Comparison of ENCODE assay signal across 11 cellular contexts in the genomic region with DNA sequence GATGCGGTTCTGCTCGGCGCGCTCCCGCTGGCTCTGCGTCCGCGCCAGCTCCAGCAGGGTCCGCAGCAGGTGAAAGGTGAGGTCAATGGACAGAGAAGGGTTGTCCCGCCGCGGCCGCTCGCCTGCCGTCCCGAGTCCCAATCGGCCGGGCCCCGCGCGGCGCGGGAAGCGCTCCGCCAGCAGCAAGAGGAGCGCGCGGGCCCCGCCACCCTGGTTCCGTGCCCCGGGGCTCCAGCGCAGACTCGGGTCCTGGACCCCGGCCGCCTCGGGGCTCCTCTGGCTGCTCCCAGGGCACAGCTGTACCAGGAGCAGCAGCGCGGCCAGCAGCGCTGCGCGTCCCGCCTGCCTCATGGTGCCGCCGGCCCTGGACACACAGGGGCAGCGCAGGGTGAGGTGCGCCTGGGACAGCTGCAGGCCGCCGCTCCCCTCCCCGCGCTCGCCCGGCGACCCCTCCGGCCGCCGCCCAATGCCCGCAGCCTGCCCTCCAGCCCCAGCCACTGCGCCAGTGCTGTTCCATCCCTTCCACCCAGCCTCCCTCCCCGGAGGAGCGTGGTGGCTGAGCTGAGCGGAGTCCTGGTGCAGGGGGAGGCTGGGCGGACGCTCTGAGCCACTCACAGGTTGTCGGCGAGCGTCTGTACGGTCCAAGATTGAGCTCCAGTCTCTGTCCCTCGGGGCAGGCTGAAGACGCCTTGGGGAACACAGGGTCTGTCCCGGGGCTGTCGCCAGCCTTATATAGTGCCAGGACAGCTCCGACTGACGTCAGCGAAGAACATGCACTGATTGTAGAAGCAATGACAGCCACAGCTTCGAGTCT. TPM values are rescaled to one million over a fixed set of nuclear protein-coding genes. Genes with fewer than 3 reads are reported as not detected.
DNase-seq lines count a peak whose midpoint lies in the region; ATAC-seq, FAIRE-seq and TF ChIP-seq lines count a peak whose summit lies in the region.
"Had no signal": no experiment of that assay in that cellular context is flagged by ENCODE, and none has a peak within 500 bp of the region (broad histone marks: within the 10 kb centered on the region; RNA-seq: fewer than 3 reads in every experiment).

No MANE protein-coding gene starts in this region.

- peaks cover 3% of the 10 kb centered on the region for H3K4me1 ChIP-seq in astrocyte (ENCODE audit: insufficient read depth, low read length)
- H3K4me1 ChIP-seq in left lung: peaks cover 0 to 28% of the 10 kb centered on the region in 2 donors

- H3K27ac ChIP-seq in astrocyte (ENCODE audit: low read depth, low read length) (no peak overlapping the region), left lung (no peak overlapping the region)

- H3K36me3 Mint-ChIP-seq in astrocyte (ENCODE audit: low read depth, unreplicated experiment): peaks cover 16% of the 10 kb centered on the region

- peak; percentile 7 for ATAC-seq in left lung
- no peak for ATAC-seq in activated CD4-positive, CD25-positive, alpha-beta regulatory T cell treated with anti-CD3 and anti-CD28 coated beads, Interleukin-2, amount 50 U/mL, for 24 hours

- H3K27me3 ChIP-seq in astrocyte (ENCODE audit: insufficient read depth, low read length) (peaks cover 45% of the 10 kb centered on the region), left lung (peaks cover 32 to 48% of the 10 kb centered on the region in 2 donors)

- no peaks in the 10 kb centered on the region for H3K79me2 ChIP-seq in astrocyte (ENCODE audit: insufficient read depth, low read length)

- no peak overlapping the region for H3K9ac ChIP-seq in astrocyte (ENCODE audit: low read length)

- no peak overlapping the region for H3K27ac Mint-ChIP-seq in astrocyte (ENCODE audit: unreplicated experiment)
- H3K27ac Mint-ChIP-seq: activated CD8-positive, alpha-beta T cell treated with anti-CD3 and anti-CD28 coated beads for 36 hours; CD4-positive, CD25-positive, alpha-beta regulatory T cell; IgD-negative memory B cell had no signal

- H3K9me3 ChIP-seq in astrocyte (ENCODE audit: insufficient read depth, low read depth, low read length) (no peaks in the 10 kb centered on the region), left lung (no peaks in the 10 kb centered on the region)

- no peaks in the 10 kb centered on the region for H3K36me3 ChIP-seq in astrocyte (ENCODE audit: insufficient read depth, low read length)
- H3K36me3 ChIP-seq in left lung: peaks cover 0 to 42% of the 10 kb centered on the region in 2 donors

- no peak overlapping the region for H3K4me3 ChIP-seq in astrocyte (ENCODE audit: insufficient read depth, low read depth, low read length)
- H3K4me3 ChIP-seq in left lung: no peak overlapping the region

- peaks cover 4% of the 10 kb centered on the region for H3K9me3 Mint-ChIP-seq in astrocyte (ENCODE audit: unreplicated experiment)
- H3K9me3 Mint-ChIP-seq: activated CD8-positive, alpha-beta T cell treated with anti-CD3 and anti-CD28 coated beads for 36 hours; CD4-positive, CD25-positive, alpha-beta regulatory T cell; IgD-negative memory B cell had no signal

- H3K4me2 ChIP-seq in astrocyte (ENCODE audit: low read length): peak overlapping the region; percentile 30

- H2AFZ ChIP-seq in astrocyte (ENCODE audit: low read depth, low read length): no peak overlapping the region

- intact Hi-C loops in left lung (cut with DNase I): no loop called here

- H3K27me3 Mint-ChIP-seq in astrocyte (ENCODE audit: low read depth, unreplicated experiment): peaks cover 36% of the 10 kb centered on the region

- DNase-seq in ELF-1 (ENCODE audit: low read depth, low spot score): peak; percentile 67
- DNase-seq in astrocyte (ENCODE audit: low read depth): no peak
- DNase-seq in left lung: no peak
- no peak for DNase-seq in SHP77 treated with DMSO at 0.1 percent for 48 hours (lab: John Stamatoyannopoulos, UW)
- DNase-seq in NCI-H2196 treated with DMSO at 0.1 percent for 48 hours (lab: John Stamatoyannopoulos, UW; ENCODE audit: unreplicated experiment): no peak
- DNase-seq: CD4-positive, CD25-positive, alpha-beta regulatory T cell had no signal

- H3K4me3 Mint-ChIP-seq in astrocyte (ENCODE audit: unreplicated experiment): no peak overlapping the region

- no peaks in the 10 kb centered on the region for H3K4me1 Mint-ChIP-seq in astrocyte (ENCODE audit: low read depth, unreplicated experiment)

- H4K20me1 ChIP-seq in astrocyte (ENCODE audit: insufficient read depth, low read length): peaks cover 28% of the 10 kb centered on the region

- FAIRE-seq in astrocyte (lab: Jason Lieb, UNC): no peak
- FAIRE-seq: GM12892 had no signal

- TF ChIP-seq CTCF in astrocyte (IDR thresholded peaks at IDR 0.05; ENCODE audit: insufficient read depth, low read depth, low read length): no peak
- TF ChIP-seq CTCF in left lung (IDR thresholded peaks at IDR 0.05): no peak

RNA-seq across cellular contexts. Expression of a gene that starts 0.5 kb away (rescaled TPM):
- total RNA-seq in astrocyte (1.1 and 1.5 TPM in 2 replicates), left lung (1 to 10 TPM; 1.5 to 2.6 TPM)

RNA-seq across cellular contexts. Expression of a gene that starts 15.1 kb away (rescaled TPM):
- total RNA-seq in astrocyte (54.0 and 55.7 TPM in 2 replicates), left lung (100 to 1,000 TPM in 1 of 2 donors, 10 to 100 TPM in 1; 96.4 to 103 TPM)

RNA-seq across cellular contexts. Expression of a gene that starts 25.5 kb away (rescaled TPM):
- total RNA-seq in astrocyte (not detected in 2 replicates), left lung (under 1 TPM in 1 of 2 donors, not detected in 1; 0.17 TPM)
- total RNA-seq: CD4-positive, CD25-positive, alpha-beta regulatory T cell had no signal

RNA-seq across cellular contexts. Expression of a gene that starts 32.5 kb away (rescaled TPM):
- total RNA-seq in astrocyte (not detected in 2 replicates), left lung (not detected)
- total RNA-seq: activated CD8-positive, alpha-beta T cell treated with anti-CD3 and anti-CD28 coated beads for 36 hours; aorta; CD4-positive, CD25-positive, alpha-beta regulatory T cell had no signal

RNA-seq across cellular contexts. Expression of a gene that starts 44.9 kb away (rescaled TPM):
- total RNA-seq in astrocyte (0.16 and 0.34 TPM in 2 replicates), left lung (under 1 TPM; 0.39 to 0.64 TPM)
